2 cellular contexts compared by ENCODE assay signal in genomic region chr4:108529984-108530901, GRCh38.
TF ChIP-seq lines count a peak whose summit lies in the region.

No MANE protein-coding gene starts in this region.

TF ChIP-seq in SK-N-SH, 30 proteins besides CTCF, POLR2A, EP300 and RAD21 (continued from another document):
- TF ChIP-seq USF2 (IDR thresholded peaks at IDR 0.05; ENCODE audit: borderline replicate concordance, low read depth, low read length): no peak
- no peak for TF ChIP-seq YY1 (IDR thresholded peaks at IDR 0.05; ENCODE audit: low read depth)
- TF ChIP-seq TCF12 (IDR thresholded peaks at IDR 0.05): no peak
- TF ChIP-seq IRF3 (IDR thresholded peaks at IDR 0.05; ENCODE audit: low read depth, low read length): no peak
- no peak for TF ChIP-seq MXI1 (IDR thresholded peaks at IDR 0.05; ENCODE audit: low read depth, low read length)
- no peak for TF ChIP-seq NFIC (IDR thresholded peaks at IDR 0.05; ENCODE audit: borderline replicate concordance)
- TF ChIP-seq TEAD4 (IDR thresholded peaks at IDR 0.05; ENCODE audit: borderline replicate concordance, insufficient read depth): no peak
- no peak for TF ChIP-seq MAX (IDR thresholded peaks at IDR 0.05; ENCODE audit: low read depth)
- no peak for TF ChIP-seq FOXM1 (IDR thresholded peaks at IDR 0.05; ENCODE audit: low read depth)
- TF ChIP-seq RXRA (IDR thresholded peaks at IDR 0.05; ENCODE audit: borderline replicate concordance, low read depth): no peak
TF ChIP-seq in SK-N-SH: peak in this region for 0.

TF ChIP-seq in SK-N-SH treated with all-trans-retinoic acid at 6 μM for 48 hours, 23 proteins besides CTCF, POLR2A, EP300 and RAD21 (continued from another document):
- TF ChIP-seq TCF4 (CRISPR knock-in tag; IDR thresholded peaks at IDR 0.05; ENCODE audit: borderline replicate concordance) (no peak), ISL1 (CRISPR knock-in tag; IDR thresholded peaks at IDR 0.05) (no peak), ZNF70 (CRISPR knock-in tag; IDR thresholded peaks at IDR 0.05) (no peak)
TF ChIP-seq in SK-N-SH treated with all-trans-retinoic acid at 6 μM for 48 hours: peak in this region for 0.
